In the genomic region with DNA sequence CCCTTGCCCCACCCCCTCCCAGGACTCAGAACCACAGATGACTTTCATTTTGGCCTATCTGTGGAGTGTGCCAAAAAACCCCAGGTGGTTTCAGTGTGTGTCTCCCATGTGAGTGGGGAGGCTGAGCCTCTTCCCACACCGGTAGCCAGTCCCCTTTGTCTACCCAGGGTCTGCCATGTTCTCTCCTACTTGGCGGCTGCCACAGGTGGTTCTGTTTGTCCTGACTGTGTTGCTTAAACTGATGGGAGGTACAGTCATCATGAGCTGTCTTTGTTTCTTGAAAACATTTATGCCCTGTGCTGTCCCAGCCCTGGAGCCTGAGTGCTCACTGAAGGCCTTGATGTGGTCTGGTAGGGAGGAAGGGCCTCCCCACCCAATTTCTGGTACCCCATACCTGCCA, we compare ENCODE assay signal across 12 cellular contexts. TPM values are rescaled to one million over a fixed set of nuclear protein-coding genes. Genes with fewer than 3 reads are reported as not detected.
DNase-seq lines count a peak whose midpoint lies in the region; FAIRE-seq and TF ChIP-seq lines count a peak whose summit lies in the region.
"Had no signal": no experiment of that assay in that cellular context is flagged by ENCODE, and none has a peak within 500 bp of the region (broad histone marks: within the 10 kb centered on the region; RNA-seq: fewer than 3 reads in every experiment).

No MANE protein-coding gene starts in this region.

- H3K79me2 ChIP-seq in smooth muscle cell (ENCODE audit: low read depth), result no peaks in the 10 kb centered on the region

- no peak overlapping the region for H3K4me2 ChIP-seq in smooth muscle cell

- TF ChIP-seq CTCF in astrocyte of the spinal cord (IDR thresholded peaks at IDR 0.05; ENCODE audit: low read depth, low read length) (no peak), smooth muscle cell (IDR thresholded peaks at IDR 0.05; ENCODE audit: borderline replicate concordance, insufficient read depth, poor library complexity, severe bottlenecking) (no peak)

- in situ Hi-C loops in astrocyte of the spinal cord (cut with HindIII; ENCODE audit: low sequenced_read_pairs), result no loop called here

- WGBS in smooth muscle cell (ENCODE audit: low lambda C conversion rate), result 92% methylated on average over 2 of the region's 2 CpGs

- H4K20me1 ChIP-seq in smooth muscle cell (ENCODE audit: low read depth), result peaks cover 57% of the 10 kb centered on the region

- H3K36me3 ChIP-seq in smooth muscle cell (ENCODE audit: low read depth), result no peaks in the 10 kb centered on the region
- H3K36me3 ChIP-seq: uterus had no signal

- no peaks in the 10 kb centered on the region for H3F3A ChIP-seq in smooth muscle cell (ENCODE audit: low read depth)

- FAIRE-seq in GM12892 (lab: Jason Lieb, UNC) (peak; percentile 77), frontal cortex (lab: Jason Lieb, UNC) (no peak)

- no peak overlapping the region for H3K9ac ChIP-seq in smooth muscle cell (ENCODE audit: low read depth)

- peak overlapping the region; percentile 29 for H3K27ac ChIP-seq in smooth muscle cell (ENCODE audit: low read depth)

- H3K9me3 ChIP-seq in smooth muscle cell (replicated peaks; ENCODE audit: low read depth), result no peaks in the 10 kb centered on the region
- H3K9me3 ChIP-seq: uterus had no signal

- no peak overlapping the region for H3K4me3 ChIP-seq in astrocyte of the spinal cord (ENCODE audit: low read depth, low read length)
- H3K4me3 ChIP-seq in smooth muscle cell, result no peak overlapping the region
- H3K4me3 ChIP-seq: uterus had no signal

- DNase-seq in GM12892 (ENCODE audit: insufficient read length) (peak; percentile 61), RKO (ENCODE audit: low spot score) (peak; percentile 22), astrocyte of the spinal cord (ENCODE audit: low read depth, low spot score) (peak; percentile 9), smooth muscle cell (lab: John Stamatoyannopoulos, UW; ENCODE audit: unreplicated experiment) (no peak), T-helper 9 cell (no peak), NCI-H1436 (lab: John Stamatoyannopoulos, UW) (no peak), superior temporal gyrus (ENCODE audit: extremely low spot score) (no peak), frontal cortex (ENCODE audit: low spot score in 2 of 2) (no peak)
- DNase-seq: DMS79, erythroblast, NCI-H1092, uterus had no signal

- H3K4me1 ChIP-seq in smooth muscle cell (ENCODE audit: low read depth), result peaks cover 9% of the 10 kb centered on the region

- H3K27me3 ChIP-seq in smooth muscle cell (ENCODE audit: low read depth), result no peaks in the 10 kb centered on the region
- H3K27me3 ChIP-seq: uterus had no signal

- TF ChIP-seq POLR2A in GM12892 (IDR thresholded peaks at IDR 0.05; ENCODE audit: low read depth, low read length), result no peak

- H2AFZ ChIP-seq in smooth muscle cell (ENCODE audit: low read depth), result no peak overlapping the region

RNA-seq across cellular contexts. Expression of gene SUSD2, which starts 39.7 kb away (rescaled TPM):
- not detected for polyA plus RNA-seq in GM12892 (2012; ENCODE audit: missing spikeins)
- 1.1 and 1.5 TPM in 2 replicates for total RNA-seq in smooth muscle cell
- 0.24 and 1.2 TPM in 2 replicates for polyA plus RNA-seq in smooth muscle cell
- under 0.01 TPM for total RNA-seq in frontal cortex

Comparison
In these comparisons a context has a peak if more than half of its experiments do, and no peak if none do; other contexts are left out.
1. DNase-seq: peak in GM12892 (single experiment), RKO (single experiment) and astrocyte of the spinal cord (single experiment); none in smooth muscle cell (single experiment), T-helper 9 cell (single experiment), NCI-H1436 (single experiment), superior temporal gyrus (single experiment) and frontal cortex (0 of 2).